ENCODE assay signal across 1 cellular context in the genomic region with DNA sequence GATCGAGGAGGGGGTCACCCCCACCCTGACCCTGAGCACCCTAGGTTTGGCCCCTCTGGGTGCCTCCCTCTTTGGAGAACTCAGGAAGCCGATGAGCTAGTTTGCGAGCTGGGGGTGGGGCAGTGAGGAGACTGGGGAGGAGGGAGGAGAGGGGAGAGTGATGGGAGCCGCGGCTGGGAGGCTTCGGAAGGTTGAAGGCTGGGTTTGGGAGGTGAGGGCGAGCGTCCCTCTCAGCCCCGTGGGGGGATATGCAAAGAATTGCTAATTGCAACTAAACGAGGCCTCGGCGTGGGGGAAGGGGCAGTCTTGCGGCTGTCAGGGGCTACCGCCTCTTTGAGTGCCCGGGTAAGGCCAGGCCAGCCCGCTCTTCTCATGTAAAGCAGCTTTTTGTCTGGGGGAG.
TF ChIP-seq lines count a peak whose summit lies in the region.

No MANE protein-coding gene starts in this region.

TF ChIP-seq in WTC11, 78 proteins besides CTCF, POLR2A, EP300 and RAD21 (continued from another document and continues in another):
- TF ChIP-seq, protein P1, sequence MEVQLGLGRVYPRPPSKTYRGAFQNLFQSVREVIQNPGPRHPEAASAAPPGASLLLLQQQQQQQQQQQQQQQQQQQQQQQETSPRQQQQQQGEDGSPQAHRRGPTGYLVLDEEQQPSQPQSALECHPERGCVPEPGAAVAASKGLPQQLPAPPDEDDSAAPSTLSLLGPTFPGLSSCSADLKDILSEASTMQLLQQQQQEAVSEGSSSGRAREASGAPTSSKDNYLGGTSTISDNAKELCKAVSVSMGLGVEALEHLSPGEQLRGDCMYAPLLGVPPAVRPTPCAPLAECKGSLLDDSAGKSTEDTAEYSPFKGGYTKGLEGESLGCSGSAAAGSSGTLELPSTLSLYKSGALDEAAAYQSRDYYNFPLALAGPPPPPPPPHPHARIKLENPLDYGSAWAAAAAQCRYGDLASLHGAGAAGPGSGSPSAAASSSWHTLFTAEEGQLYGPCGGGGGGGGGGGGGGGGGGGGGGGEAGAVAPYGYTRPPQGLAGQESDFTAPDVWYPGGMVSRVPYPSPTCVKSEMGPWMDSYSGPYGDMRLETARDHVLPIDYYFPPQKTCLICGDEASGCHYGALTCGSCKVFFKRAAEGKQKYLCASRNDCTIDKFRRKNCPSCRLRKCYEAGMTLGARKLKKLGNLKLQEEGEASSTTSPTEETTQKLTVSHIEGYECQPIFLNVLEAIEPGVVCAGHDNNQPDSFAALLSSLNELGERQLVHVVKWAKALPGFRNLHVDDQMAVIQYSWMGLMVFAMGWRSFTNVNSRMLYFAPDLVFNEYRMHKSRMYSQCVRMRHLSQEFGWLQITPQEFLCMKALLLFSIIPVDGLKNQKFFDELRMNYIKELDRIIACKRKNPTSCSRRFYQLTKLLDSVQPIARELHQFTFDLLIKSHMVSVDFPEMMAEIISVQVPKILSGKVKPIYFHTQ (CRISPR knock-in tag; IDR thresholded peaks at IDR 0.05) = no peak
- TF ChIP-seq TEAD4 (CRISPR knock-in tag; IDR thresholded peaks at IDR 0.05) (peak; percentile 56; the same call in 1 of the 2 replicates), ZNF671 (CRISPR knock-in tag; IDR thresholded peaks at IDR 0.05) (no peak), PRRX2 (CRISPR knock-in tag; IDR thresholded peaks at IDR 0.05) (no peak), ZNF263 (CRISPR knock-in tag; IDR thresholded peaks at IDR 0.05; ENCODE audit: low read depth) (peak; percentile 85), JUN (CRISPR knock-in tag; IDR thresholded peaks at IDR 0.05) (no peak), FOXJ3 (CRISPR knock-in tag; IDR thresholded peaks at IDR 0.05; ENCODE audit: borderline replicate concordance) (no peak), MXD4 (CRISPR knock-in tag; IDR thresholded peaks at IDR 0.05; ENCODE audit: borderline replicate concordance) (no peak), ZNF232 (CRISPR knock-in tag; IDR thresholded peaks at IDR 0.05) (no peak), TEAD1 (CRISPR knock-in tag; IDR thresholded peaks at IDR 0.05) (peak; percentile 93), FOXK1 (CRISPR knock-in tag; IDR thresholded peaks at IDR 0.05) (no peak), ATF1 (CRISPR knock-in tag; IDR thresholded peaks at IDR 0.05) (no peak), MYBL2 (CRISPR knock-in tag; IDR thresholded peaks at IDR 0.05) (no peak), ZBTB21 (CRISPR knock-in tag; IDR thresholded peaks at IDR 0.05; ENCODE audit: borderline replicate concordance) (0 out of 2 replicates have a peak, but pooled peaks have one; percentile 67), TCF7 (CRISPR knock-in tag; IDR thresholded peaks at IDR 0.05; ENCODE audit: low read depth) (no peak), ETV6 (CRISPR knock-in tag; IDR thresholded peaks at IDR 0.05) (peak; percentile 50; the same call in 1 of the 2 replicates), GABPB1 (CRISPR knock-in tag; IDR thresholded peaks at IDR 0.05) (no peak), ELF4 (CRISPR knock-in tag; IDR thresholded peaks at IDR 0.05; ENCODE audit: low read depth) (no peak), NFYB (CRISPR knock-in tag; conservative IDR thresholded peaks at IDR 0.05; ENCODE audit: low read depth) (no peak), ZNF219 (CRISPR knock-in tag; IDR thresholded peaks at IDR 0.05; ENCODE audit: borderline replicate concordance) (no peak), NR2C2 (CRISPR knock-in tag; IDR thresholded peaks at IDR 0.05) (0 out of 2 replicates have a peak, but pooled peaks have one; percentile 31), ZNF396 (CRISPR knock-in tag; IDR thresholded peaks at IDR 0.05; ENCODE audit: borderline replicate concordance) (no peak), SMAD3 (CRISPR knock-in tag; IDR thresholded peaks at IDR 0.05; ENCODE audit: borderline replicate concordance) (no peak), TP53 (CRISPR knock-in tag; IDR thresholded peaks at IDR 0.05) (no peak)
- TF ChIP-seq, protein P2, sequence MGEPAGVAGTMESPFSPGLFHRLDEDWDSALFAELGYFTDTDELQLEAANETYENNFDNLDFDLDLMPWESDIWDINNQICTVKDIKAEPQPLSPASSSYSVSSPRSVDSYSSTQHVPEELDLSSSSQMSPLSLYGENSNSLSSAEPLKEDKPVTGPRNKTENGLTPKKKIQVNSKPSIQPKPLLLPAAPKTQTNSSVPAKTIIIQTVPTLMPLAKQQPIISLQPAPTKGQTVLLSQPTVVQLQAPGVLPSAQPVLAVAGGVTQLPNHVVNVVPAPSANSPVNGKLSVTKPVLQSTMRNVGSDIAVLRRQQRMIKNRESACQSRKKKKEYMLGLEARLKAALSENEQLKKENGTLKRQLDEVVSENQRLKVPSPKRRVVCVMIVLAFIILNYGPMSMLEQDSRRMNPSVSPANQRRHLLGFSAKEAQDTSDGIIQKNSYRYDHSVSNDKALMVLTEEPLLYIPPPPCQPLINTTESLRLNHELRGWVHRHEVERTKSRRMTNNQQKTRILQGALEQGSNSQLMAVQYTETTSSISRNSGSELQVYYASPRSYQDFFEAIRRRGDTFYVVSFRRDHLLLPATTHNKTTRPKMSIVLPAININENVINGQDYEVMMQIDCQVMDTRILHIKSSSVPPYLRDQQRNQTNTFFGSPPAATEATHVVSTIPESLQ (CRISPR knock-in tag; IDR thresholded peaks at IDR 0.05) = no peak
- TF ChIP-seq, protein P3, sequence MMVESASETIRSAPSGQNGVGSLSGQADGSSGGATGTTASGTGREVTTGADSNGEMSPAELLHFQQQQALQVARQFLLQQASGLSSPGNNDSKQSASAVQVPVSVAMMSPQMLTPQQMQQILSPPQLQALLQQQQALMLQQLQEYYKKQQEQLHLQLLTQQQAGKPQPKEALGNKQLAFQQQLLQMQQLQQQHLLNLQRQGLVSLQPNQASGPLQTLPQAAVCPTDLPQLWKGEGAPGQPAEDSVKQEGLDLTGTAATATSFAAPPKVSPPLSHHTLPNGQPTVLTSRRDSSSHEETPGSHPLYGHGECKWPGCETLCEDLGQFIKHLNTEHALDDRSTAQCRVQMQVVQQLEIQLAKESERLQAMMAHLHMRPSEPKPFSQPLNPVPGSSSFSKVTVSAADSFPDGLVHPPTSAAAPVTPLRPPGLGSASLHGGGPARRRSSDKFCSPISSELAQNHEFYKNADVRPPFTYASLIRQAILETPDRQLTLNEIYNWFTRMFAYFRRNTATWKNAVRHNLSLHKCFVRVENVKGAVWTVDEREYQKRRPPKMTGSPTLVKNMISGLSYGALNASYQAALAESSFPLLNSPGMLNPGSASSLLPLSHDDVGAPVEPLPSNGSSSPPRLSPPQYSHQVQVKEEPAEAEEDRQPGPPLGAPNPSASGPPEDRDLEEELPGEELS (CRISPR knock-in tag; IDR thresholded peaks at IDR 0.05) = peak; percentile 49; the same call in 1 of the 2 replicates
- TF ChIP-seq, protein P4, sequence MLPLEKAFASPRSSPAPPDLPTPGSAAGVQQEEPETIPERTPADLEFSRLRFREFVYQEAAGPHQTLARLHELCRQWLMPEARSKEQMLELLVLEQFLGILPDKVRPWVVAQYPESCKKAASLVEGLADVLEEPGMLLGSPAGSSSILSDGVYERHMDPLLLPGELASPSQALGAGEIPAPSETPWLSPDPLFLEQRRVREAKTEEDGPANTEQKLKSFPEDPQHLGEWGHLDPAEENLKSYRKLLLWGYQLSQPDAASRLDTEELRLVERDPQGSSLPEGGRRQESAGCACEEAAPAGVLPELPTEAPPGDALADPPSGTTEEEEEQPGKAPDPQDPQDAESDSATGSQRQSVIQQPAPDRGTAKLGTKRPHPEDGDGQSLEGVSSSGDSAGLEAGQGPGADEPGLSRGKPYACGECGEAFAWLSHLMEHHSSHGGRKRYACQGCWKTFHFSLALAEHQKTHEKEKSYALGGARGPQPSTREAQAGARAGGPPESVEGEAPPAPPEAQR (CRISPR knock-in tag; IDR thresholded peaks at IDR 0.05) = no peak
- TF ChIP-seq, protein P5, sequence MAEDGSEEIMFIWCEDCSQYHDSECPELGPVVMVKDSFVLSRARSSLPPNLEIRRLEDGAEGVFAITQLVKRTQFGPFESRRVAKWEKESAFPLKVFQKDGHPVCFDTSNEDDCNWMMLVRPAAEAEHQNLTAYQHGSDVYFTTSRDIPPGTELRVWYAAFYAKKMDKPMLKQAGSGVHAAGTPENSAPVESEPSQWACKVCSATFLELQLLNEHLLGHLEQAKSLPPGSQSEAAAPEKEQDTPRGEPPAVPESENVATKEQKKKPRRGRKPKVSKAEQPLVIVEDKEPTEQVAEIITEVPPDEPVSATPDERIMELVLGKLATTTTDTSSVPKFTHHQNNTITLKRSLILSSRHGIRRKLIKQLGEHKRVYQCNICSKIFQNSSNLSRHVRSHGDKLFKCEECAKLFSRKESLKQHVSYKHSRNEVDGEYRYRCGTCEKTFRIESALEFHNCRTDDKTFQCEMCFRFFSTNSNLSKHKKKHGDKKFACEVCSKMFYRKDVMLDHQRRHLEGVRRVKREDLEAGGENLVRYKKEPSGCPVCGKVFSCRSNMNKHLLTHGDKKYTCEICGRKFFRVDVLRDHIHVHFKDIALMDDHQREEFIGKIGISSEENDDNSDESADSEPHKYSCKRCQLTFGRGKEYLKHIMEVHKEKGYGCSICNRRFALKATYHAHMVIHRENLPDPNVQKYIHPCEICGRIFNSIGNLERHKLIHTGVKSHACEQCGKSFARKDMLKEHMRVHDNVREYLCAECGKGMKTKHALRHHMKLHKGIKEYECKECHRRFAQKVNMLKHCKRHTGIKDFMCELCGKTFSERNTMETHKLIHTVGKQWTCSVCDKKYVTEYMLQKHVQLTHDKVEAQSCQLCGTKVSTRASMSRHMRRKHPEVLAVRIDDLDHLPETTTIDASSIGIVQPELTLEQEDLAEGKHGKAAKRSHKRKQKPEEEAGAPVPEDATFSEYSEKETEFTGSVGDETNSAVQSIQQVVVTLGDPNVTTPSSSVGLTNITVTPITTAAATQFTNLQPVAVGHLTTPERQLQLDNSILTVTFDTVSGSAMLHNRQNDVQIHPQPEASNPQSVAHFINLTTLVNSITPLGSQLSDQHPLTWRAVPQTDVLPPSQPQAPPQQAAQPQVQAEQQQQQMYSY (CRISPR knock-in tag; IDR thresholded peaks at IDR 0.05) = no peak
- TF ChIP-seq, protein P6, sequence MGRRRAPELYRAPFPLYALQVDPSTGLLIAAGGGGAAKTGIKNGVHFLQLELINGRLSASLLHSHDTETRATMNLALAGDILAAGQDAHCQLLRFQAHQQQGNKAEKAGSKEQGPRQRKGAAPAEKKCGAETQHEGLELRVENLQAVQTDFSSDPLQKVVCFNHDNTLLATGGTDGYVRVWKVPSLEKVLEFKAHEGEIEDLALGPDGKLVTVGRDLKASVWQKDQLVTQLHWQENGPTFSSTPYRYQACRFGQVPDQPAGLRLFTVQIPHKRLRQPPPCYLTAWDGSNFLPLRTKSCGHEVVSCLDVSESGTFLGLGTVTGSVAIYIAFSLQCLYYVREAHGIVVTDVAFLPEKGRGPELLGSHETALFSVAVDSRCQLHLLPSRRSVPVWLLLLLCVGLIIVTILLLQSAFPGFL (CRISPR knock-in tag; IDR thresholded peaks at IDR 0.05; ENCODE audit: borderline replicate concordance) = no peak
- TF ChIP-seq, protein P7, sequence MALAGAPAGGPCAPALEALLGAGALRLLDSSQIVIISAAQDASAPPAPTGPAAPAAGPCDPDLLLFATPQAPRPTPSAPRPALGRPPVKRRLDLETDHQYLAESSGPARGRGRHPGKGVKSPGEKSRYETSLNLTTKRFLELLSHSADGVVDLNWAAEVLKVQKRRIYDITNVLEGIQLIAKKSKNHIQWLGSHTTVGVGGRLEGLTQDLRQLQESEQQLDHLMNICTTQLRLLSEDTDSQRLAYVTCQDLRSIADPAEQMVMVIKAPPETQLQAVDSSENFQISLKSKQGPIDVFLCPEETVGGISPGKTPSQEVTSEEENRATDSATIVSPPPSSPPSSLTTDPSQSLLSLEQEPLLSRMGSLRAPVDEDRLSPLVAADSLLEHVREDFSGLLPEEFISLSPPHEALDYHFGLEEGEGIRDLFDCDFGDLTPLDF (CRISPR knock-in tag; IDR thresholded peaks at IDR 0.05) = no peak
- TF ChIP-seq, protein P8, sequence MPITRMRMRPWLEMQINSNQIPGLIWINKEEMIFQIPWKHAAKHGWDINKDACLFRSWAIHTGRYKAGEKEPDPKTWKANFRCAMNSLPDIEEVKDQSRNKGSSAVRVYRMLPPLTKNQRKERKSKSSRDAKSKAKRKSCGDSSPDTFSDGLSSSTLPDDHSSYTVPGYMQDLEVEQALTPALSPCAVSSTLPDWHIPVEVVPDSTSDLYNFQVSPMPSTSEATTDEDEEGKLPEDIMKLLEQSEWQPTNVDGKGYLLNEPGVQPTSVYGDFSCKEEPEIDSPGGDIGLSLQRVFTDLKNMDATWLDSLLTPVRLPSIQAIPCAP (CRISPR knock-in tag; IDR thresholded peaks at IDR 0.05) = no peak
- TF ChIP-seq, protein P9, sequence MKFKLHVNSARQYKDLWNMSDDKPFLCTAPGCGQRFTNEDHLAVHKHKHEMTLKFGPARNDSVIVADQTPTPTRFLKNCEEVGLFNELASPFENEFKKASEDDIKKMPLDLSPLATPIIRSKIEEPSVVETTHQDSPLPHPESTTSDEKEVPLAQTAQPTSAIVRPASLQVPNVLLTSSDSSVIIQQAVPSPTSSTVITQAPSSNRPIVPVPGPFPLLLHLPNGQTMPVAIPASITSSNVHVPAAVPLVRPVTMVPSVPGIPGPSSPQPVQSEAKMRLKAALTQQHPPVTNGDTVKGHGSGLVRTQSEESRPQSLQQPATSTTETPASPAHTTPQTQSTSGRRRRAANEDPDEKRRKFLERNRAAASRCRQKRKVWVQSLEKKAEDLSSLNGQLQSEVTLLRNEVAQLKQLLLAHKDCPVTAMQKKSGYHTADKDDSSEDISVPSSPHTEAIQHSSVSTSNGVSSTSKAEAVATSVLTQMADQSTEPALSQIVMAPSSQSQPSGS (CRISPR knock-in tag; IDR thresholded peaks at IDR 0.05; ENCODE audit: borderline replicate concordance, low read depth) = no peak
- TF ChIP-seq, protein P10, sequence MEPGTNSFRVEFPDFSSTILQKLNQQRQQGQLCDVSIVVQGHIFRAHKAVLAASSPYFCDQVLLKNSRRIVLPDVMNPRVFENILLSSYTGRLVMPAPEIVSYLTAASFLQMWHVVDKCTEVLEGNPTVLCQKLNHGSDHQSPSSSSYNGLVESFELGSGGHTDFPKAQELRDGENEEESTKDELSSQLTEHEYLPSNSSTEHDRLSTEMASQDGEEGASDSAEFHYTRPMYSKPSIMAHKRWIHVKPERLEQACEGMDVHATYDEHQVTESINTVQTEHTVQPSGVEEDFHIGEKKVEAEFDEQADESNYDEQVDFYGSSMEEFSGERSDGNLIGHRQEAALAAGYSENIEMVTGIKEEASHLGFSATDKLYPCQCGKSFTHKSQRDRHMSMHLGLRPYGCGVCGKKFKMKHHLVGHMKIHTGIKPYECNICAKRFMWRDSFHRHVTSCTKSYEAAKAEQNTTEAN (CRISPR knock-in tag; IDR thresholded peaks at IDR 0.05) = no peak
